In the genomic region with DNA sequence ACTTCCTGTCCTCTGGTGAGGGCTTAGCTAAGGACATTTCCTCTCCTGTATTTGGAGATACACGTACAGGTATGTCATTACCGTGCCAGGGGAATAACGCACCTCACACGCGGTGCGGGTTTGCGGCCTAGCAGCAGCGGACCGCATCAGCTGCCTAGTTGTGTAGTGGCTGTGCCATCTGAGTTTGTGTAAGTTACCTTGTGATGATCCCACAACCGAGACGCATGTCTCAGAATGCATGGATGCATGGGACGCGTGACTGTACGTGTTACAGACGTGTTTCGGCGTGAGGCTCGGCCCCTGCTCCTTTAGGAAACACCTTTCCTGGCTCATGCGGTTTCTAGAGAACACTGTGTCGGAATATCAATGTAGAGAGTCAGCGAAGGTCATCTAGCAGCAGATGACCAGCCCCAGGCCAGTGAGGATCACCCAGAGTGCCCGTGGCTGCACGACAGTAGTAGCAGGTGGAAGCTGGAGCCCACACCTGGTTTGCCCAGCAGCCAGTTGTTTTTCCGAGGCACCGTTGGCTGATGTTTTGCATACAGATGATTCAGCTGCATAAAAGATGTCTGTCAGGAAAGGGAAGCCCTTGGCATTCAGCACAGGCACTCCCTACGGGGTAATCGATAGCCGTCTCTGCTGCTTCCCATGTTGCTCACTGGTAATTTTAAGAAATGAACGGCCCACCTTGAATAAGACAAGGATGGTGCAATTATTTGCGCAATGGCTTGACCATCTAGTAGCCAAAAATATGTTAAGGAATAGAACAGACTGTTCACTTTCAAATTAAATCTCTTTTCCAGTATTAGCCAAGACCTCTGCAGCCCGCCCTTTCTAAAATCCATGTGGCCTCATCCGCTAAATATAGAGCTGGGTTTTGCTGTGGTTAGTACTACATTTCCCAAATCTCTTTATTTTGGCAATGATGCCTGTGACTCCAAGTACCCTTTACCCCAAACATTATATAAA, we compare ENCODE assay signal across 7 cellular contexts. TPM values are rescaled to one million over a fixed set of nuclear protein-coding genes. Genes with fewer than 3 reads are reported as not detected.
A peak's percentile ranks its signal among the peaks of the same experiment; 100 is the strongest.
DNase-seq lines count a peak whose midpoint lies in the region; ATAC-seq and TF ChIP-seq lines count a peak whose summit lies in the region.

No MANE protein-coding gene starts in this region.

- H3K36me3 ChIP-seq in trophoblast cell (ENCODE audit: control insufficient read depth in 1 of 2, insufficient read depth in 2 of 2, low read length in 2 of 2) = no peaks in the 10 kb centered on the region

- H3K9ac ChIP-seq in trophoblast cell (ENCODE audit: low read length) = peak overlapping the region; percentile 81

- peak overlapping the region; percentile 56 for H3K4me3 ChIP-seq in GM12875 (ENCODE audit: low read depth, low read length)
- peak overlapping the region; percentile 72 for H3K4me3 ChIP-seq in WI38 (ENCODE audit: low read depth, low read length)
- H3K4me3 ChIP-seq in trophoblast cell (ENCODE audit: low read depth, low read length) = peak overlapping the region; percentile 82

- ATAC-seq in HG03565 (IDR thresholded peaks at IDR 0.05; ENCODE audit: unreplicated experiment) (peak; percentile 2), foreskin keratinocyte (peak; percentile 42)

- no peak overlapping the region for H2AK5ac ChIP-seq in trophoblast cell (ENCODE audit: low read length)

- no peak overlapping the region for H3K18ac ChIP-seq in trophoblast cell (ENCODE audit: low read length)

- H3K4me2 ChIP-seq in trophoblast cell (ENCODE audit: low read length) = peak overlapping the region; percentile 99

- H2BK5ac ChIP-seq in trophoblast cell (ENCODE audit: low read depth, low read length, poor library complexity) = no peak overlapping the region

- H3K4ac ChIP-seq in trophoblast cell (ENCODE audit: low read depth, low read length) = no peak overlapping the region

- H3K4me1 ChIP-seq in foreskin keratinocyte (no peaks in the 10 kb centered on the region), trophoblast cell (ENCODE audit: control insufficient read depth in 1 of 2, insufficient read depth in 2 of 2, low read length in 2 of 2) (peaks cover 6 to 10% of the 10 kb centered on the region in 2 experiments)

- H3K14ac ChIP-seq in trophoblast cell (ENCODE audit: low read length) = no peak overlapping the region

- H4K12ac ChIP-seq in trophoblast cell (ENCODE audit: low read depth, low read length) = no peak overlapping the region

- H2BK120ac ChIP-seq in trophoblast cell (ENCODE audit: insufficient read depth, low read length, poor library complexity) = no peak overlapping the region

- H3K9me3 ChIP-seq in trophoblast cell (ENCODE audit: insufficient read depth, low read depth, low read length) = no peaks in the 10 kb centered on the region

- no peaks in the 10 kb centered on the region for H3K27me3 ChIP-seq in foreskin keratinocyte
- peaks cover 4% of the 10 kb centered on the region for H3K27me3 ChIP-seq in trophoblast cell (ENCODE audit: insufficient read depth, low read length)

- no peak overlapping the region for H3K23ac ChIP-seq in trophoblast cell (ENCODE audit: low read length)

- H3K27ac ChIP-seq in foreskin keratinocyte = peak overlapping the region; percentile 57
- no peak overlapping the region for H3K27ac ChIP-seq in trophoblast cell (ENCODE audit: low read depth, low read length)

- H4K91ac ChIP-seq in trophoblast cell (ENCODE audit: low read depth, low read length) = no peak overlapping the region

- H3K79me2 ChIP-seq in trophoblast cell (ENCODE audit: control insufficient read depth, insufficient read depth, low read length, poor library complexity) = no peaks in the 10 kb centered on the region

- peak overlapping the region; percentile 9 for H2AFZ ChIP-seq in trophoblast cell (ENCODE audit: insufficient read depth, low read length, poor library complexity)

- no peak for TF ChIP-seq CTCF in GM12875 (IDR thresholded peaks at IDR 0.05; ENCODE audit: borderline replicate concordance, insufficient read depth, low read depth, low read length)
- no peak for TF ChIP-seq CTCF in WI38 (IDR thresholded peaks at IDR 0.05; ENCODE audit: low read depth, low read length)
- no peak for TF ChIP-seq CTCF in foreskin keratinocyte (conservative IDR thresholded peaks at IDR 0.05)

- peak overlapping the region; percentile 64 for H4K8ac ChIP-seq in trophoblast cell (ENCODE audit: low read depth, low read length)

- no peak overlapping the region for H2BK12ac ChIP-seq in trophoblast cell (ENCODE audit: low read length)

- DNase-seq in foreskin keratinocyte (peak; percentile 66 to 80), trophoblast cell (peak in 1 of 2 donors; percentile 16), mesenteric fat pad (ENCODE audit: low spot score) (no peak), COLO829 (ENCODE audit: low spot score) (no peak)

- WGBS in trophoblast cell (ENCODE audit: extremely low coverage, insufficient coverage, insufficient read length) = no CpG with 5 or more reads among the region's 32 CpGs

- H3K79me1 ChIP-seq in trophoblast cell (ENCODE audit: low read length) = peaks cover 5% of the 10 kb centered on the region

RNA-seq across cellular contexts. Expression of a gene that starts 1.0 kb away (rescaled TPM):
- total RNA-seq in foreskin keratinocyte (7.8 and 10.4 TPM in 2 replicates), mesenteric fat pad (10.9 TPM)
- 5.8 and 6.3 TPM in 2 replicates for polyA plus RNA-seq in foreskin keratinocyte
- 2.6 and 2.7 TPM in 2 replicates for polyA plus RNA-seq in trophoblast cell (2013)

Comparison
In these comparisons a context has a peak if more than half of its experiments do, and no peak if none do; other contexts are left out.
1. DNase-seq: peak in foreskin keratinocyte (2 of 2); none in mesenteric fat pad (single experiment) and COLO829 (single experiment).
2. Peak in every context shown above with its lines, with median percentiles within 50 percentile points of each other: H3K4me3 ChIP-seq.